20 cellular contexts compared by ENCODE assay signal in the genomic region with DNA sequence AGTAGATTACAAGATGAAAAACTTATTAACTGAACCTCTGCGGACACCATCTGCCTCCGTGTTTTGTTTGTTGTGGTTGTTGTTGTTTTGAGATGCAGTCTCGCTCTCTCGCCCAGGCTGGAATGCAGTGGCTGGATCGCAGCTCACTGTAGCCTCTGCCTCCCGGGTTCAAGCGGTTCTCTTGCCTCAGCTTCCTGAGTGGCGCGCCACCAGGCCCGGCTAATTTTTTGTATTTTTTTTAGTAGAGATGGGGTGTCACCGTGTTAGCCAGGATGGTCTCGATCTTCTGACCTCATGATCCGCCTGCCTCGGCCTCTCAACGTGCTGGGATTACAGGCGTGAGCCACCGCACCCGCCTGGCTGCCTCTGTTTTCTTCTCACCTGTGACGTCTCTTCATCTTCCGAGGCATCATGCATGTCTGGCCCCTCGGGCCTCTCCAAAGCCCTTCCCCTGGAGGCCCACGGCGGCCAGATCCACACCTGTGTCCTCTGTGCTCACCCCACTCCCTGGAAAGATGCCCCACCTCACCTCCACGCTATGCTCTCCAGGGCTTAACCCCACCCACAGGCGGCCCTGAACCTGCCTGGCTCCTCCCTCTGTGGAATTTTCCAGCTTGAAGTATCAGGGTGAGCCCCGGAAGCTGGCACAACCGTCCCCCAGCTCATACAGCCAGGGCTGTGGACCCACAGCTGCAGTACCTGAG.
DNase-seq lines count a peak whose midpoint lies in the region; ATAC-seq and TF ChIP-seq lines count a peak whose summit lies in the region.
"Had no signal": no experiment of that assay in that cellular context is flagged by ENCODE, and none has a peak within 500 bp of the region (broad histone marks: within the 10 kb centered on the region; RNA-seq: fewer than 3 reads in every experiment).

No MANE protein-coding gene starts in this region.

- H3K4me1 ChIP-seq in right cardiac atrium (ENCODE audit: control insufficient read depth, insufficient read depth, low read length), result no peaks in the 10 kb centered on the region
- H3K4me1 ChIP-seq in endodermal cell (ENCODE audit: control insufficient read depth, insufficient read depth, low read length), result no peaks in the 10 kb centered on the region
- no peaks in the 10 kb centered on the region for H3K4me1 ChIP-seq in aorta (ENCODE audit: control insufficient read depth in 1 of 2, insufficient read depth in 2 of 2, low read length in 2 of 2)
- H3K4me1 ChIP-seq in left ventricle myocardium inferior, result no peaks in the 10 kb centered on the region
- H3K4me1 ChIP-seq: suprapubic skin had no signal

- WGBS in right cardiac atrium, result 86% methylated on average over 27 of the region's 27 CpGs
- WGBS in endodermal cell (ENCODE audit: insufficient coverage in 1 of 2, insufficient read length in 1 of 2), 2 experiments, result 88 to 92% methylated on average over 17 to 27 of the region's 27 CpGs
- WGBS in aorta, 2 donors, result 90 to 92% methylated on average over 27 of the region's 27 CpGs

- H3K27ac Mint-ChIP-seq in endodermal cell, result no peak overlapping the region
- H3K27ac Mint-ChIP-seq: CD4-positive, CD25-positive, alpha-beta regulatory T cell; HFFc6; memory B cell had no signal

- H3K36me3 Mint-ChIP-seq in endodermal cell (ENCODE audit: low read depth), result no peaks in the 10 kb centered on the region
- H3K36me3 Mint-ChIP-seq: activated naive CD4-positive, alpha-beta T cell treated with anti-CD3 and anti-CD28 coated beads, Interleukin-2, amount 50 U/mL, for 72 hours had no signal

- TF ChIP-seq CTCF in endodermal cell (conservative IDR thresholded peaks at IDR 0.05), result no peak
- no peak for TF ChIP-seq CTCF in left ventricle myocardium inferior (IDR thresholded peaks at IDR 0.05; ENCODE audit: borderline replicate concordance)

- H3K27me3 ChIP-seq in right cardiac atrium (ENCODE audit: control insufficient read depth, insufficient read depth) (no peaks in the 10 kb centered on the region), endodermal cell (ENCODE audit: control insufficient read depth, insufficient read depth, low read length, poor library complexity, severe bottlenecking) (no peaks in the 10 kb centered on the region), aorta (ENCODE audit: control insufficient read depth in 1 of 2, insufficient read depth in 2 of 2, low read length in 1 of 2) (no peaks in the 10 kb centered on the region), left ventricle myocardium inferior (ENCODE audit: low read depth) (no peaks in the 10 kb centered on the region)
- H3K27me3 ChIP-seq: colonic mucosa, spleen, suprapubic skin had no signal

- intact Hi-C loops in cardiac septum (cut with DNase I) (no loop called here), right cardiac atrium (cut with DNase I) (no loop called here), aorta (cut with DNase I) (no loop called here), left ventricle myocardium inferior (cut with micrococcal nuclease) (no loop called here)

- no peaks in the 10 kb centered on the region for H3K9me3 Mint-ChIP-seq in endodermal cell
- H3K9me3 Mint-ChIP-seq: activated naive CD4-positive, alpha-beta T cell treated with anti-CD3 and anti-CD28 coated beads, Interleukin-2, amount 50 U/mL, for 72 hours; CD4-positive, CD25-positive, alpha-beta regulatory T cell; HFFc6; memory B cell had no signal

- no peak overlapping the region for H3K4me3 Mint-ChIP-seq in endodermal cell
- H3K4me3 Mint-ChIP-seq: CD4-positive, CD25-positive, alpha-beta regulatory T cell; HFFc6; immature natural killer cell; memory B cell had no signal

- no peaks in the 10 kb centered on the region for H3K27me3 Mint-ChIP-seq in endodermal cell (ENCODE audit: insufficient read depth)
- H3K27me3 Mint-ChIP-seq: CD4-positive, CD25-positive, alpha-beta regulatory T cell had no signal

- H3K9ac ChIP-seq in endodermal cell (ENCODE audit: extremely low read depth, low read length, poor library complexity, severe bottlenecking), result no peak overlapping the region

- no peaks in the 10 kb centered on the region for H3K36me3 ChIP-seq in endodermal cell (ENCODE audit: control insufficient read depth, insufficient read depth, low read length)
- H3K36me3 ChIP-seq in aorta (ENCODE audit: control insufficient read depth in 1 of 2, insufficient read depth in 2 of 2, low read length in 1 of 2), result no peaks in the 10 kb centered on the region
- H3K36me3 ChIP-seq in left ventricle myocardium inferior, result no peaks in the 10 kb centered on the region
- H3K36me3 ChIP-seq: colonic mucosa had no signal

- H3K4me3 ChIP-seq in right cardiac atrium (ENCODE audit: low read length) (no peak overlapping the region), endodermal cell (ENCODE audit: low read length) (no peak overlapping the region), aorta (ENCODE audit: low read length in 2 of 2) (no peak overlapping the region), left ventricle myocardium inferior (no peak overlapping the region)
- H3K4me3 ChIP-seq: colonic mucosa, spleen, suprapubic skin had no signal

- ATAC-seq in right cardiac atrium, result no peak
- no peak for ATAC-seq in aorta (ENCODE audit: low FRiP score)
- ATAC-seq: activated naive CD4-positive, alpha-beta T cell treated with anti-CD3 and anti-CD28 coated beads, Interleukin-2, amount 50 U/mL, for 72 hours had no signal

- H3K9me3 ChIP-seq in right cardiac atrium (ENCODE audit: control insufficient read depth, low read length), result no peaks in the 10 kb centered on the region
- no peaks in the 10 kb centered on the region for H3K9me3 ChIP-seq in endodermal cell (ENCODE audit: control insufficient read depth, low read length)
- no peaks in the 10 kb centered on the region for H3K9me3 ChIP-seq in aorta (ENCODE audit: control insufficient read depth, low read length)
- H3K9me3 ChIP-seq in left ventricle myocardium inferior (replicated peaks), result no peaks in the 10 kb centered on the region
- H3K9me3 ChIP-seq: colonic mucosa, spleen, suprapubic skin had no signal

- H3K27ac ChIP-seq in right cardiac atrium (ENCODE audit: low read length) (no peak overlapping the region), endodermal cell (ENCODE audit: low read depth, low read length) (no peak overlapping the region), aorta (ENCODE audit: low read depth in 1 of 2, low read length in 2 of 2) (no peak overlapping the region), left ventricle myocardium inferior (replicated peaks) (no peak overlapping the region)
- H3K27ac ChIP-seq: colonic mucosa, spleen, suprapubic skin had no signal

- DNase-seq in cardiac septum (ENCODE audit: low spot score), result peak; percentile 58
- no peak for DNase-seq in right cardiac atrium
- peak; percentile 69 for DNase-seq in endodermal cell
- peak; percentile 85 for DNase-seq in mesenteric fat pad (ENCODE audit: low spot score)
- peak; percentile 37 to 67 for DNase-seq in aorta
- DNase-seq in NCI-H345 (lab: John Stamatoyannopoulos, UW), result no peak
- no peak for DNase-seq in left ventricle myocardium inferior
- DNase-seq in NAMALWA (ENCODE audit: low spot score), result no peak
- DNase-seq: CD4-positive, CD25-positive, alpha-beta regulatory T cell; HFFc6; immature natural killer cell; KBM-7; NCI-H2081; NCI-H524 treated with DMSO at 0.1 percent for 48 hours; stimulated activated CD4-positive, alpha-beta T cell treated with anti-CD3 and anti-CD28 coated beads, Interleukin-4, amount 100 ng/mL, for 4 hours had no signal

- H3K4me1 Mint-ChIP-seq in endodermal cell, result no peaks in the 10 kb centered on the region

Comparison
In these comparisons a context has a peak if more than half of its experiments do, and no peak if none do; other contexts are left out.
1. DNase-seq: peak in cardiac septum (single experiment), endodermal cell (single experiment), mesenteric fat pad (single experiment) and aorta (2 of 2); none in right cardiac atrium (0 of 3), NCI-H345 (single experiment), left ventricle myocardium inferior (single experiment) and NAMALWA (single experiment).